In the genomic region with DNA sequence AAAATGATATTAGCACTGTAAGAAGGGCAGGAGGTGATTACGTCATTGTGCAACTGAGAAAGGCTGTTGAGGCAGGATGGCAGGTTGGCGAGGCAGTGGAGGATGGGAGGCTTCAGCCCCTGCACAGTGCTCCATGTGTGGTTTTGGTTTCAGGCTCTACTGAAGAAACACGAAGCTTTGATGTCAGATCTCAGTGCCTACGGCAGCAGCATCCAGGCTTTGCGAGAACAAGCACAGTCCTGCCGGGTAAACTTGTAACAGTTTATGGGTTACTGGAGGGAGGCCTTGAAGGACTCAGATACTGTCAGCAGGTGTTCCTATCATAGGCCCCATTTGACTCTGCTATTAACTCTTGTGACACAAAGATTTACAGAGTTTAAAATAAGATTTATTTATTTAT, we compare ENCODE assay signal across 13 cellular contexts. TPM values are rescaled to one million over a fixed set of nuclear protein-coding genes. Genes with fewer than 3 reads are reported as not detected.
A peak's percentile ranks its signal among the peaks of the same experiment; 100 is the strongest.
DNase-seq lines count a peak whose midpoint lies in the region; TF ChIP-seq lines count a peak whose summit lies in the region.
"Had no signal": no experiment of that assay in that cellular context is flagged by ENCODE, and none has a peak within 500 bp of the region (broad histone marks: within the 10 kb centered on the region; RNA-seq: fewer than 3 reads in every experiment).

No MANE protein-coding gene starts in this region.

- H3K9me2 ChIP-seq in MM.1S (replicated peaks; ENCODE audit: insufficient read depth, low read length), result no peaks in the 10 kb centered on the region

- peaks cover 79% of the 10 kb centered on the region for H3K36me3 Mint-ChIP-seq in activated CD4-positive, alpha-beta memory T cell treated with anti-CD3 and anti-CD28 coated beads, Interleukin-2, amount 10 ng/mL, durations not matched to agents 7 days and 5 days (ENCODE audit: low read depth)

- no peaks in the 10 kb centered on the region for H3K9me3 ChIP-seq in MM.1S (replicated peaks; ENCODE audit: insufficient read depth, low read length)
- H3K9me3 ChIP-seq in right atrium auricular region, result no peaks in the 10 kb centered on the region
- H3K9me3 ChIP-seq: adrenal gland, left ventricle myocardium inferior had no signal

- H3K27me3 ChIP-seq in MM.1S (replicated peaks; ENCODE audit: insufficient read depth, low read length) (no peaks in the 10 kb centered on the region), right atrium auricular region (no peaks in the 10 kb centered on the region)
- H3K27me3 ChIP-seq: adrenal gland had no signal

- H4K20me1 ChIP-seq in MM.1S (ENCODE audit: insufficient read depth, low read length), result no peaks in the 10 kb centered on the region

- peak overlapping the region; percentile 70 for H3K27ac Mint-ChIP-seq in activated CD4-positive, alpha-beta memory T cell treated with anti-CD3 and anti-CD28 coated beads, Interleukin-2, amount 10 ng/mL, durations not matched to agents 7 days and 5 days

- H3K4me1 ChIP-seq in MM.1S (ENCODE audit: low read length) (peaks cover 11% of the 10 kb centered on the region), right atrium auricular region (no peaks in the 10 kb centered on the region)
- H3K4me1 ChIP-seq: adrenal gland had no signal

- H3K36me3 ChIP-seq in MM.1S (replicated peaks; ENCODE audit: insufficient read depth, low read length) (peaks cover 11% of the 10 kb centered on the region; the same call in 1 of the 2 replicates), right atrium auricular region (peaks cover 98% of the 10 kb centered on the region)

- peak overlapping the region; percentile 23; the same call in 1 of the 2 replicates for H3K4me2 ChIP-seq in MM.1S (ENCODE audit: low read depth, low read length)

- H3K27me3 Mint-ChIP-seq in activated CD4-positive, alpha-beta memory T cell treated with anti-CD3 and anti-CD28 coated beads, Interleukin-2, amount 10 ng/mL, durations not matched to agents 7 days and 5 days, result no peaks in the 10 kb centered on the region

- H3F3A ChIP-seq in MM.1S (ENCODE audit: insufficient read depth, low read length), result peaks cover 22% of the 10 kb centered on the region

- H3K4me3 ChIP-seq in MM.1S (ENCODE audit: low read length) (no peak overlapping the region), right atrium auricular region (no peak overlapping the region)
- H3K4me3 ChIP-seq: adrenal gland, left ventricle myocardium inferior had no signal

- DNase-seq in MM.1S, result peak; percentile 92
- peak; percentile 65 for DNase-seq in activated CD4-positive, alpha-beta memory T cell treated with anti-CD3 and anti-CD28 coated beads, Interleukin-2, amount 10 ng/mL, durations not matched to agents 7 days and 5 days
- DNase-seq in central memory CD4-positive, alpha-beta T cell, result peak; percentile 39
- peak; percentile 51 for DNase-seq in stimulated activated CD8-positive, alpha-beta memory T cell treated with anti-CD3 and anti-CD28 coated beads, Interleukin-4, amount 100 ng/mL, for 48 hours
- no peak for DNase-seq in right atrium auricular region (ENCODE audit: low spot score)
- no peak for DNase-seq in NCI-H510A (lab: John Stamatoyannopoulos, UW)
- DNase-seq in erythroblast (lab: John Stamatoyannopoulos, UW), result no peak
- DNase-seq in head of caudate nucleus, result no peak
- DNase-seq: adrenal gland, left ventricle myocardium inferior, NCI-H187 treated with DMSO at 0.1 percent for 48 hours, nucleus accumbens, OCI-M1 had no signal

- TF ChIP-seq CTCF in MM.1S (IDR thresholded peaks at IDR 0.05; ENCODE audit: low read length) (no peak), right atrium auricular region (IDR thresholded peaks at IDR 0.05) (no peak)

- H2AFZ ChIP-seq in MM.1S (ENCODE audit: low read length), result no peak overlapping the region

- H3K27ac ChIP-seq in MM.1S (ENCODE audit: low read length) (peak overlapping the region; percentile 74; the same call in 1 of the 2 replicates), right atrium auricular region (no peak overlapping the region)
- H3K27ac ChIP-seq: adrenal gland, left ventricle myocardium inferior had no signal

- no peak for TF ChIP-seq POLR2A in erythroblast (IDR thresholded peaks at IDR 0.05; ENCODE audit: low read length)

- CTCF ChIA-PET in activated CD4-positive, alpha-beta memory T cell treated with anti-CD3 and anti-CD28 coated beads, Interleukin-2, amount 10 ng/mL, durations not matched to agents 7 days and 5 days (lab: Charles Lee), result interaction anchor here (1.0 to 1.4 kb wide), 3 partner anchors 115 to 231 kb away, joined by 3 to 4 read pairs (median 3); a partner anchor contains a TSS

- H3K9me3 Mint-ChIP-seq in activated CD4-positive, alpha-beta memory T cell treated with anti-CD3 and anti-CD28 coated beads, Interleukin-2, amount 10 ng/mL, durations not matched to agents 7 days and 5 days, result no peaks in the 10 kb centered on the region

- H3K79me2 ChIP-seq in MM.1S (ENCODE audit: low read length), result 0 out of 2 replicates have a peak, but pooled peaks cover 2% of the 10 kb centered on the region

- H3K4me3 Mint-ChIP-seq in activated CD4-positive, alpha-beta memory T cell treated with anti-CD3 and anti-CD28 coated beads, Interleukin-2, amount 10 ng/mL, durations not matched to agents 7 days and 5 days, result no peak overlapping the region

- intact Hi-C loops in head of caudate nucleus (cut with DNase I), result no loop called here

- POLR2A ChIA-PET in activated CD4-positive, alpha-beta memory T cell treated with anti-CD3 and anti-CD28 coated beads, Interleukin-2, amount 10 ng/mL, durations not matched to agents 7 days and 5 days (lab: Charles Lee), result interaction anchor here (1.0 to 1.8 kb wide), 4 partner anchors 11 to 86 kb away, joined by 4 to 6 read pairs (median 6); a partner anchor contains a TSS

- peaks cover 18% of the 10 kb centered on the region for H3K4me1 Mint-ChIP-seq in activated CD4-positive, alpha-beta memory T cell treated with anti-CD3 and anti-CD28 coated beads, Interleukin-2, amount 10 ng/mL, durations not matched to agents 7 days and 5 days

- no peak overlapping the region for H3K9ac ChIP-seq in MM.1S (ENCODE audit: low read length)

RNA-seq across cellular contexts. Expression of a gene that starts 35.1 kb away (rescaled TPM):
- total RNA-seq in activated CD4-positive, alpha-beta memory T cell treated with anti-CD3 and anti-CD28 coated beads, Interleukin-2, amount 10 ng/mL, durations not matched to agents 7 days and 5 days, result 100 to 1,000 TPM; 313 to 321 TPM
- total RNA-seq in right atrium auricular region, result 100 to 1,000 TPM; 233 to 270 TPM

Comparison
In these comparisons a context has a peak if more than half of its experiments do, and no peak if none do; other contexts are left out.
1. DNase-seq: peak in MM.1S (single experiment), activated CD4-positive, alpha-beta memory T cell treated with anti-CD3 and anti-CD28 coated beads, Interleukin-2, amount 10 ng/mL, durations not matched to agents 7 days and 5 days (single experiment), central memory CD4-positive, alpha-beta T cell (single experiment) and stimulated activated CD8-positive, alpha-beta memory T cell treated with anti-CD3 and anti-CD28 coated beads, Interleukin-4, amount 100 ng/mL, for 48 hours (single experiment); none in right atrium auricular region (single experiment), NCI-H510A (single experiment), erythroblast (0 of 2) and head of caudate nucleus (0 of 42).